8 cellular contexts compared by ENCODE assay signal in genomic region chr17:62627219-62627903, GRCh38. TPM values are rescaled to one million over a fixed set of nuclear protein-coding genes. Genes with fewer than 3 reads are reported as not detected.
DNase-seq lines count a peak whose midpoint lies in the region; ATAC-seq and TF ChIP-seq lines count a peak whose summit lies in the region.

Gene MRC2 (plus strand): TSS chr17:62627670. CDS start chr17:62627803, 133 bp downstream.

- H4K5ac ChIP-seq in IMR-90 (ENCODE audit: low read depth, low read length), result peak within 1 kb of the TSS; percentile 29

- ATAC-seq in IMR-90 (ENCODE audit: low read depth), result peak; percentile 73
- peak; percentile 49 for ATAC-seq in WTC11
- no peak for ATAC-seq in HG03442 (IDR thresholded peaks at IDR 0.05; ENCODE audit: unreplicated experiment)
- ATAC-seq in HG03565 (IDR thresholded peaks at IDR 0.05; ENCODE audit: unreplicated experiment), result no peak

- peak within 1 kb of the TSS; percentile 58; the same call in 1 of the 3 replicates for H2BK15ac ChIP-seq in IMR-90 (ENCODE audit: low read depth, low read length)

- peak within 1 kb of the TSS; percentile 92 for H3K14ac ChIP-seq in IMR-90 (replicated peaks; ENCODE audit: low read depth, low read length)

- H3K79me1 ChIP-seq in IMR-90 (ENCODE audit: low read depth in 1 of 2, low read length in 2 of 2), result peaks cover 4 to 51% of the 10 kb centered on the region in 2 experiments; a peak in 2 of 4 replicates

- TF ChIP-seq CTCF in IMR-90 (conservative IDR thresholded peaks at IDR 0.05; ENCODE audit: low read depth, low read length) (no peak), WTC11 (IDR thresholded peaks at IDR 0.05) (no peak)

- WGBS in IMR-90 (ENCODE audit: extremely low coverage in 2 of 2, insufficient read length in 1 of 2), 2 experiments, result 0% methylated on average over 47 of the region's 68 CpGs; no CpG with 5 or more reads in 1 of the 2 experiments

- peak within 1 kb of the TSS; percentile 88 for H3K4ac ChIP-seq in IMR-90 (ENCODE audit: low read depth, low read length)

- H3K4me3 Mint-ChIP-seq in WTC11, result peak within 1 kb of the TSS; percentile 89

- peak within 1 kb of the TSS; percentile 94 for H3K56ac ChIP-seq in IMR-90 (ENCODE audit: extremely low read depth, insufficient read depth, low read length)

- no TSS peak for BruUV-seq in IMR-90 (replicated peaks; lab: Mats Ljungman, UMichigan)

- peaks cover 29% of the 10 kb centered on the region for H3K4me1 ChIP-seq in IMR-90 (ENCODE audit: control insufficient read depth, insufficient read depth, low read length)

- H4K20me1 ChIP-seq in IMR-90 (ENCODE audit: insufficient read depth, low read length), result peaks cover 35% of the 10 kb centered on the region

- no peaks in the 10 kb centered on the region for H3K9me3 Mint-ChIP-seq in WTC11

- no peaks in the 10 kb centered on the region for H3K9me3 ChIP-seq in IMR-90 (ENCODE audit: control insufficient read depth, insufficient read depth, low read length)

- H2AK9ac ChIP-seq in IMR-90 (replicated peaks; ENCODE audit: low read depth, low read length, poor library complexity), result peak within 1 kb of the TSS; percentile 96

- no peak for TF ChIP-seq RAD21 in IMR-90 (IDR thresholded peaks at IDR 0.05; ENCODE audit: low read length)

- peaks cover 2% of the 10 kb centered on the region; the same call in 1 of the 2 replicates for H3K36me3 ChIP-seq in IMR-90 (ENCODE audit: control insufficient read depth, insufficient read depth, low read length)

- in situ Hi-C loops in IMR-90 (cut with MboI; ENCODE audit: low sequenced_read_pairs) (no loop called here), endometrial microvascular endothelial cells (cut with HindIII; ENCODE audit: inconsistent ontology term, low pct_unique_long_range_greater_than_20kb, low sequenced_read_pairs) (no loop called here)

- POLR2A ChIA-PET in IMR-90 (lab: Charles Lee; ENCODE audit: unreplicated experiment) (no interaction called here), WTC11 (lab: Charles Lee) (no interaction called here)

- H3K18ac ChIP-seq in IMR-90 (ENCODE audit: low read depth, low read length), result peak within 1 kb of the TSS; percentile 47

- CTCF ChIA-PET in IMR-90 (lab: Yijun Ruan, JAX) (no interaction called here), WTC11 (lab: Charles Lee) (interaction anchor here (1.5 kb wide), 1 partner anchor 74 kb away, joined by 5 read pairs; no protein-coding TSS in a partner anchor)

- peaks cover 39% of the 10 kb centered on the region for H3K4me1 Mint-ChIP-seq in WTC11

- peak within 1 kb of the TSS; percentile 64 for H3K4me3 ChIP-seq in IMR-90 (ENCODE audit: insufficient read depth, low read depth, low read length)

- H3K4me2 ChIP-seq in IMR-90 (ENCODE audit: low read depth, low read length), result peak within 1 kb of the TSS; percentile 92

- peak within 1 kb of the TSS; percentile 90 for H4K91ac ChIP-seq in IMR-90 (ENCODE audit: insufficient read depth, low read depth, low read length)

- peak within 1 kb of the TSS; percentile 88 for H2AFZ ChIP-seq in IMR-90 (replicated peaks; ENCODE audit: low read length, poor library complexity)

- H2BK5ac ChIP-seq in IMR-90 (ENCODE audit: low read depth, low read length, poor library complexity, severe bottlenecking), result peak within 1 kb of the TSS; percentile 88

- H3K36me3 Mint-ChIP-seq in WTC11, result 0 out of 2 replicates have a peak, but pooled peaks cover 3% of the 10 kb centered on the region

- H3K27me3 ChIP-seq in IMR-90 (ENCODE audit: control insufficient read depth, insufficient read depth, low read length), result no peaks in the 10 kb centered on the region

- intact Hi-C loops in IMR-90 (cut with micrococcal nuclease), result loop anchor here (5.0 kb wide), 1 partner anchor 340 kb away; the partner anchor contains the start of gene TANC2

- peak; percentile 83 for DNase-seq in EL
- DNase-seq in IMR-90, result peak; percentile 82
- DNase-seq in WTC11 (ENCODE audit: low spot score), result peak; percentile 76
- no peak for DNase-seq in mesenteric fat pad (ENCODE audit: low spot score)
- peak; percentile 53 for DNase-seq in stimulated activated CD8-positive, alpha-beta memory T cell treated with anti-CD3 and anti-CD28 coated beads, Interleukin-4, amount 100 ng/mL, for 24 hours (ENCODE audit: low read depth)

- peak within 1 kb of the TSS; percentile 50; the same call in 1 of the 2 replicates for H2BK20ac ChIP-seq in IMR-90 (ENCODE audit: low read depth, low read length)

- peak within 1 kb of the TSS; percentile 78 for H2BK120ac ChIP-seq in IMR-90 (ENCODE audit: low read depth, low read length)

- peak; percentile 90 for TF ChIP-seq POLR2A in IMR-90 (IDR thresholded peaks at IDR 0.05; ENCODE audit: low read depth, low read length)

- peaks cover 7% of the 10 kb centered on the region; the same call in 1 of the 2 replicates for H3K27me3 Mint-ChIP-seq in WTC11 (ENCODE audit: low read depth)

- peak within 1 kb of the TSS; percentile 79 to 89 for H4K8ac ChIP-seq in IMR-90 (ENCODE audit: low read depth in 2 of 2, low read length in 2 of 2)

- H3K9me1 ChIP-seq in IMR-90 (ENCODE audit: insufficient read depth, low read length), result peaks cover 34% of the 10 kb centered on the region

- dilution Hi-C loops in IMR-90 (cut with HindIII; ENCODE audit: low sequenced_read_pairs, unreplicated experiment), result no loop called here

- H3K23ac ChIP-seq in IMR-90 (ENCODE audit: low read depth, low read length), result peak within 1 kb of the TSS; percentile 95

- peak within 1 kb of the TSS; percentile 97 for H2AK5ac ChIP-seq in IMR-90 (ENCODE audit: low read depth, low read length)

- no peak within 1 kb of the TSS for H3K27ac Mint-ChIP-seq in WTC11

- peak within 1 kb of the TSS; percentile 91 for H3K9ac ChIP-seq in IMR-90 (ENCODE audit: low read depth, low read length)

- H3K27ac ChIP-seq in IMR-90 (ENCODE audit: insufficient read depth, low read length), result peak within 1 kb of the TSS; percentile 94

TF ChIP-seq in IMR-90, 13 proteins besides CTCF, POLR2A, EP300 and RAD21:
- TF ChIP-seq RCOR1 (IDR thresholded peaks at IDR 0.05; ENCODE audit: insufficient replicate concordance, low read length) (no peak), MAZ (IDR thresholded peaks at IDR 0.05; ENCODE audit: borderline replicate concordance, low read depth, low read length) (peak; percentile 69; the same call in 1 of the 2 replicates)
TF ChIP-seq in IMR-90: peak in this region for 1.

TF ChIP-seq in WTC11, 78 proteins besides CTCF, POLR2A, EP300 and RAD21 (continues in another document):
- TF ChIP-seq ZNF232 (CRISPR knock-in tag; IDR thresholded peaks at IDR 0.05) (peak; percentile 12; the same call in 1 of the 2 replicates), TEAD1 (CRISPR knock-in tag; IDR thresholded peaks at IDR 0.05) (0 out of 2 replicates have a peak, but pooled peaks have one; percentile 24), RELA (CRISPR knock-in tag; IDR thresholded peaks at IDR 0.05; ENCODE audit: borderline replicate concordance) (no peak), ELF4 (CRISPR knock-in tag; IDR thresholded peaks at IDR 0.05; ENCODE audit: low read depth) (peak; percentile 70; the same call in 1 of the 2 replicates), ETV6 (CRISPR knock-in tag; IDR thresholded peaks at IDR 0.05) (peak; percentile 8; the same call in 1 of the 2 replicates), HMGXB4 (CRISPR knock-in tag; IDR thresholded peaks at IDR 0.05) (peak; percentile 68), ZNF317 (CRISPR knock-in tag; IDR thresholded peaks at IDR 0.05; ENCODE audit: borderline replicate concordance, low read depth) (0 out of 2 replicates have a peak, but pooled peaks have one; percentile 5), KAT7 (CRISPR knock-in tag; IDR thresholded peaks at IDR 0.05; ENCODE audit: borderline replicate concordance) (peak; percentile 76; the same call in 1 of the 2 replicates), ZBTB21 (CRISPR knock-in tag; IDR thresholded peaks at IDR 0.05; ENCODE audit: borderline replicate concordance) (0 out of 2 replicates have a peak, but pooled peaks have one; percentile 20), ZNF263 (CRISPR knock-in tag; IDR thresholded peaks at IDR 0.05; ENCODE audit: low read depth) (peak; percentile 98), ZNF121 (CRISPR knock-in tag; IDR thresholded peaks at IDR 0.05) (0 out of 2 replicates have a peak, but pooled peaks have one; percentile 7), ATF2 (CRISPR knock-in tag; IDR thresholded peaks at IDR 0.05; ENCODE audit: borderline replicate concordance, low read depth) (no peak)

RNA-seq across cellular contexts. Expression of gene MRC2, which starts in this region (rescaled TPM):
- total RNA-seq in IMR-90 (2012; rRNA removed), result 37.5 and 39.3 TPM in 2 replicates
- polyA plus RNA-seq in IMR-90 (2012; rRNA removed), result 137 and 152 TPM in 2 replicates
- 88.6 and 140 TPM in 2 replicates for polyA plus RNA-seq in IMR-90 (2012; cell fraction: cytosol; rRNA removed)
- polyA plus RNA-seq in IMR-90 (2012; cell fraction: nucleus; rRNA removed; ENCODE audit: low replicate concordance), result 194 and 479 TPM in 2 replicates
- total RNA-seq in WTC11 (2021), result 30.3 to 35.3 TPM (median 32.5 TPM) in 3 replicates
- total RNA-seq in endometrial microvascular endothelial cells (ENCODE audit: inconsistent ontology term), result 11.9 TPM
- total RNA-seq in mesenteric fat pad, result 46.1 TPM

Comparison
In these comparisons a context has a peak if more than half of its experiments do, and no peak if none do; other contexts are left out.
1. ATAC-seq: peak in IMR-90 (single experiment) and WTC11 (single experiment); none in HG03442 (single experiment) and HG03565 (single experiment).